9 cellular contexts compared by ENCODE assay signal in genomic region chr15:67117356-67117755, GRCh38. TPM values are rescaled to one million over a fixed set of nuclear protein-coding genes. Genes with fewer than 3 reads are reported as not detected.
DNase-seq lines count a peak whose midpoint lies in the region; TF ChIP-seq lines count a peak whose summit lies in the region.
"Had no signal": no experiment of that assay in that cellular context is flagged by ENCODE, and none has a peak within 500 bp of the region (broad histone marks: within the 10 kb centered on the region; RNA-seq: fewer than 3 reads in every experiment).

No MANE protein-coding gene starts in this region.

- peaks cover 90% of the 10 kb centered on the region for H3K4me1 Mint-ChIP-seq in HFFc6 (ENCODE audit: low read depth)

- H3K27ac ChIP-seq in breast epithelium (peak overlapping the region; percentile 52 to 62), muscle layer of duodenum (ENCODE audit: low read length) (peak overlapping the region; percentile 2)

- intact Hi-C loops in breast epithelium (cut with DNase I; ENCODE audit: low total_unique reads), result no loop called here

- H3K4me1 ChIP-seq in breast epithelium, result peaks cover 12 to 22% of the 10 kb centered on the region in 2 donors
- H3K4me1 ChIP-seq in muscle layer of duodenum (ENCODE audit: control insufficient read depth in 1 of 2, insufficient read depth in 2 of 2, low read length in 2 of 2), result peaks cover 32 to 42% of the 10 kb centered on the region in 2 donors

- peak; percentile 79 for DNase-seq in AG10803 (ENCODE audit: low read depth)
- no peak for DNase-seq in HFFc6
- no peak for DNase-seq in breast epithelium (ENCODE audit: low spot score in 2 of 2)
- DNase-seq in GM13976 (ENCODE audit: low spot score), result no peak
- no peak for DNase-seq in mesenteric fat pad (ENCODE audit: low spot score)
- no peak for DNase-seq in activated CD4-positive, CD25-positive, alpha-beta regulatory T cell treated with anti-CD3 and anti-CD28 coated beads, Interleukin-2, amount 50 U/mL, for 72 hours
- no peak for DNase-seq in NCI-H345 treated with DMSO at 0.1 percent for 48 hours (lab: John Stamatoyannopoulos, UW; ENCODE audit: unreplicated experiment)
- DNase-seq: RPMI8226 had no signal

- no peaks in the 10 kb centered on the region for H3K36me3 ChIP-seq in breast epithelium
- no peaks in the 10 kb centered on the region for H3K36me3 ChIP-seq in muscle layer of duodenum (ENCODE audit: control insufficient read depth in 1 of 2, insufficient read depth in 2 of 2, low read length in 2 of 2)

- H3K27ac Mint-ChIP-seq in HFFc6, result peak overlapping the region; percentile 51

- H3K4me3 Mint-ChIP-seq in HFFc6, result peak overlapping the region; percentile 31; the same call in 1 of the 2 replicates

- H3K27me3 Mint-ChIP-seq in HFFc6 (ENCODE audit: insufficient read depth), result peaks cover 21% of the 10 kb centered on the region

- no peaks in the 10 kb centered on the region for H3K9me3 Mint-ChIP-seq in HFFc6

- in situ Hi-C loops in GM13976 (cut with MboI; ENCODE audit: low sequenced_read_pairs, unreplicated experiment), result no loop called here

- no peak for TF ChIP-seq POLR2A in breast epithelium (IDR thresholded peaks at IDR 0.05)

- H3K27me3 ChIP-seq in breast epithelium, result no peaks in the 10 kb centered on the region
- no peaks in the 10 kb centered on the region for H3K27me3 ChIP-seq in muscle layer of duodenum (ENCODE audit: low read depth, low read length)

- H3K9me3 ChIP-seq in breast epithelium (no peaks in the 10 kb centered on the region), muscle layer of duodenum (ENCODE audit: control insufficient read depth in 1 of 2, low read length in 2 of 2) (no peaks in the 10 kb centered on the region)

- H3K4me3 ChIP-seq in AG10803 (ENCODE audit: low read length) (no peak overlapping the region), breast epithelium (no peak overlapping the region), muscle layer of duodenum (ENCODE audit: low read depth in 1 of 2, low read length in 2 of 2) (no peak overlapping the region)

- H3K36me3 Mint-ChIP-seq in HFFc6 (ENCODE audit: low read depth), result peaks cover 59% of the 10 kb centered on the region

- TF ChIP-seq CTCF in AG10803 (conservative IDR thresholded peaks at IDR 0.05; ENCODE audit: low read length) (no peak), HFFc6 (IDR thresholded peaks at IDR 0.05) (0 out of 2 replicates have a peak, but pooled peaks have one; percentile 7), breast epithelium (IDR thresholded peaks at IDR 0.05) (no peak), GM13976 (IDR thresholded peaks at IDR 0.05; ENCODE audit: borderline replicate concordance, control extremely low read depth, extremely low read depth, insufficient read depth, missing control alignments) (no peak)

RNA-seq across cellular contexts. Expression of gene SMAD3, which starts 52.0 kb away (rescaled TPM):
- 100 to 1,000 TPM in 4 of 6 experiments, 10 to 100 TPM in 2; 54.3 to 132 (median 118) TPM for total RNA-seq in HFFc6 (2021; fragmentation: NEBNext Ultra II Directional; extraction: Animal tissue kit (Norgen Biotek cat#: 25700))
- total RNA-seq in breast epithelium, result 10 to 100 TPM; 22.5 to 44.6 (median 33.4) TPM
- total RNA-seq in mesenteric fat pad, result 71.9 TPM
